In the genomic region with DNA sequence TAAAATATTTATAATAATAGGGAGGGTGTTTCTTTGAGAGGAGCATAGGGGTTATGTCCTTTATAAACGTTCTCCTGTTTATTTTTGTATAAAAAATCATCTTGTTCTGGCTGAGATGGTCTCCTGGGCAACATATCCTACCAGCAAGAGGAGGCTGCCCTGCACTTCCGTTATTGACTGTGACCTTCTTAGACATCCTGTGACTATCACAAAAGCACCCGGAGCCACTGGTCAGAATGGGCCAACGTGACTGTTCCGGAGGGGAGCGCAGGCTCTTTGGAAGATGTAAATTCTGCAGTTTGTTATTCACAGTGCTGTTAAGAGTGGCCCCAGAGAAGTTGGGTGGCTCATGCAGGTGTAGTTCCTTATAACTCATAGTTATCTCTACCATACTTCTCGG, we compare ENCODE assay signal across 19 cellular contexts.
DNase-seq lines count a peak whose midpoint lies in the region; ATAC-seq, FAIRE-seq and TF ChIP-seq lines count a peak whose summit lies in the region.
"Had no signal": no experiment of that assay in that cellular context is flagged by ENCODE, and none has a peak within 500 bp of the region (broad histone marks: within the 10 kb centered on the region; RNA-seq: fewer than 3 reads in every experiment).

No MANE protein-coding gene starts in this region.

- intact Hi-C loops in stomach (cut with DNase I; ENCODE audit: low total_unique reads), result no loop called here
- intact Hi-C loops in colonic mucosa (cut with DNase I), result no loop called here

- TF ChIP-seq POLR2A in stomach (IDR thresholded peaks at IDR 0.05) (no peak), GM18505 (IDR thresholded peaks at IDR 0.05; ENCODE audit: borderline replicate concordance, extremely low read depth, insufficient read depth, insufficient read length) (no peak)

- 48 to 70% (median 63%) methylated on average over 7 of the region's 7 CpGs for WGBS in stomach, 5 donors

- peaks cover 0 to 18% (median 8%) of the 10 kb centered on the region in 4 donors for H3K9me3 ChIP-seq in stomach
- no peaks in the 10 kb centered on the region for H3K9me3 ChIP-seq in colonic mucosa

- DNase-seq in NCI-H69 (lab: John Stamatoyannopoulos, UW) (peak; percentile 44), ecto neural progenitor cell (ENCODE audit: low spot score) (peak; percentile 19), left lobe of liver (ENCODE audit: low spot score) (no peak), stomach (peak; percentile 10), colonic mucosa (no peak), GM19239 (ENCODE audit: insufficient read length, low spot score) (no peak)
- DNase-seq: BE2C; CD8-positive, alpha-beta T cell; COR-L47; DMS53; GF-D8; GM23248 had no signal

- no peak overlapping the region for H3K9ac ChIP-seq in colonic mucosa (ENCODE audit: low read depth in 2 of 2, low read length in 2 of 2)
- H3K9ac ChIP-seq: GM23248 had no signal

- ATAC-seq in left lobe of liver (peak; percentile 33), GM18505 (IDR thresholded peaks at IDR 0.05; ENCODE audit: unreplicated experiment) (no peak), GM19452 (IDR thresholded peaks at IDR 0.05; ENCODE audit: unreplicated experiment) (no peak)
- ATAC-seq: A549; CD8-positive, alpha-beta T cell; HCT116 had no signal

- no peak for TF ChIP-seq EP300 in stomach (IDR thresholded peaks at IDR 0.05)

- H3K36me3 ChIP-seq in stomach (peaks cover 0 to 14% (median 0%) of the 10 kb centered on the region in 4 donors), colonic mucosa (no peaks in the 10 kb centered on the region)
- H3K36me3 ChIP-seq: BE2C had no signal

- no peaks in the 10 kb centered on the region for H3K27me3 ChIP-seq in stomach
- no peaks in the 10 kb centered on the region for H3K27me3 ChIP-seq in colonic mucosa
- H3K27me3 ChIP-seq: BE2C had no signal

- TF ChIP-seq CTCF in stomach (IDR thresholded peaks at IDR 0.05) (no peak), colonic mucosa (IDR thresholded peaks at IDR 0.05) (no peak)

- no peak for FAIRE-seq in GM19239 (lab: Jason Lieb, UNC)
- FAIRE-seq: A549, D721Med, H54 had no signal

- H3K4me3 ChIP-seq in stomach, result no peak overlapping the region
- no peak overlapping the region for H3K4me3 ChIP-seq in colonic mucosa
- H3K4me3 ChIP-seq: A549, GM23248 had no signal

- H3K27ac ChIP-seq in stomach (no peak overlapping the region), colonic mucosa (no peak overlapping the region)
- H3K27ac ChIP-seq: A549, C4-2B, GM23248 had no signal

- H3K4me1 ChIP-seq in stomach (no peaks in the 10 kb centered on the region), colonic mucosa (no peaks in the 10 kb centered on the region)
- H3K4me1 ChIP-seq: A549, BE2C had no signal

Comparison
In these comparisons a context has a peak if more than half of its experiments do, and no peak if none do; other contexts are left out.
1. DNase-seq: peak in NCI-H69 (single experiment), ecto neural progenitor cell (single experiment) and stomach (single experiment); none in left lobe of liver (single experiment), colonic mucosa (single experiment) and GM19239 (single experiment).